In the genomic region with DNA sequence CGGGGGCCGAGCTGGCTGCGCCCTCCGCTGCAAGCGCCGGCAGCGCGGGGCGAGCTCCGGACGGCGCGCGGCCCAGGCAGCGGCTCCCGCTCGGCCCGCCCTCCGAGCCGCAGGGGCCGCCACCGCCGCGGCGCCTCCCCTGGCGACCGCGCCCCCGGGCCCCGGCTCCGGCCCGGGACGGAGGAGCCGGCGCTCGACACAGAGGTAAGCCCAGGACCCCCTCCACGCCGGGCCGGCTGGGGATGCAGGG, we compare ENCODE assay signal across 8 cellular contexts. TPM values are rescaled to one million over a fixed set of nuclear protein-coding genes. Genes with fewer than 3 reads are reported as not detected.
DNase-seq lines count a peak whose midpoint lies in the region; ATAC-seq and TF ChIP-seq lines count a peak whose summit lies in the region.

No MANE protein-coding gene starts in this region.

- H3K23ac ChIP-seq in mesenchymal stem cell (ENCODE audit: low read length in 2 of 2) = peak overlapping the region in 1 of 2 experiments; percentile 94

- 0% methylated on average over 13 of the region's 39 CpGs for WGBS in mesenchymal stem cell

- in situ Hi-C loops in astrocyte of the cerebellum (cut with HindIII; ENCODE audit: low sequenced_read_pairs) = no loop called here

- no peak overlapping the region for H2BK12ac ChIP-seq in mesenchymal stem cell (ENCODE audit: low read length in 2 of 2)

- peak overlapping the region; percentile 87 for H3K4me2 ChIP-seq in mesenchymal stem cell (ENCODE audit: low read length, poor library complexity, severe bottlenecking)

- H3K27ac ChIP-seq in left ventricle myocardium inferior (replicated peaks) (peak overlapping the region; percentile 96), mesenchymal stem cell (ENCODE audit: low read length, poor library complexity, severe bottlenecking) (no peak overlapping the region)

- H2AFZ ChIP-seq in mesenchymal stem cell (ENCODE audit: low read depth, low read length) = no peak overlapping the region

- peak overlapping the region; percentile 93 for H3K9ac ChIP-seq in mesenchymal stem cell (ENCODE audit: low read length)

- H3K18ac ChIP-seq in mesenchymal stem cell (ENCODE audit: low read depth in 1 of 2, low read length in 2 of 2) = peak overlapping the region; percentile 97 to 98

- peak overlapping the region; percentile 93 for H4K91ac ChIP-seq in mesenchymal stem cell (ENCODE audit: low read length)

- H3K9me3 ChIP-seq in left ventricle myocardium inferior (replicated peaks) = no peaks in the 10 kb centered on the region
- H3K9me3 ChIP-seq in mesenchymal stem cell (ENCODE audit: control insufficient read depth, low read length) = no peaks in the 10 kb centered on the region

- H4K8ac ChIP-seq in mesenchymal stem cell (ENCODE audit: low read length) = no peak overlapping the region

- no peak for TF ChIP-seq CTCF in left ventricle myocardium inferior (IDR thresholded peaks at IDR 0.05; ENCODE audit: borderline replicate concordance)
- no peak for TF ChIP-seq CTCF in astrocyte of the cerebellum (IDR thresholded peaks at IDR 0.05; ENCODE audit: low read depth, low read length, missing control alignments)

- H3K36me3 ChIP-seq in left ventricle myocardium inferior (no peaks in the 10 kb centered on the region), mesenchymal stem cell (ENCODE audit: control insufficient read depth in 1 of 2, insufficient read depth in 2 of 2, low read depth in 1 of 2, low read length in 2 of 2) (no peaks in the 10 kb centered on the region)

- peak overlapping the region; percentile 87 for H2BK120ac ChIP-seq in mesenchymal stem cell (ENCODE audit: low read depth, low read length)

- H2AK5ac ChIP-seq in mesenchymal stem cell (ENCODE audit: low read length, severe bottlenecking) = no peak overlapping the region

- H2BK15ac ChIP-seq in mesenchymal stem cell (ENCODE audit: low read depth, poor library complexity, severe bottlenecking) = peak overlapping the region; percentile 85

- H3K27me3 ChIP-seq in left ventricle myocardium inferior (ENCODE audit: low read depth) (no peaks in the 10 kb centered on the region), mesenchymal stem cell (ENCODE audit: control insufficient read depth in 1 of 2, insufficient read depth in 1 of 2, low read length in 2 of 2) (no peaks in the 10 kb centered on the region)

- H3K4me1 ChIP-seq in left ventricle myocardium inferior (peaks cover 53% of the 10 kb centered on the region), mesenchymal stem cell (ENCODE audit: control insufficient read depth, insufficient read depth, low read depth, low read length) (peaks cover 3% of the 10 kb centered on the region)

- intact Hi-C loops in left ventricle myocardium inferior (cut with micrococcal nuclease) = no loop called here
- intact Hi-C loops in cardiac septum (cut with DNase I) = loop anchor here (2.0 to 5.0 kb wide), 5 partner anchors 79 to 394 kb away; partner anchors contain the start of gene C2orf69

- peak overlapping the region; percentile 97 for H3K4ac ChIP-seq in mesenchymal stem cell (ENCODE audit: low read depth in 1 of 2, low read length in 2 of 2)

- H2BK5ac ChIP-seq in mesenchymal stem cell (ENCODE audit: low read depth, low read length, poor library complexity, severe bottlenecking) = peak overlapping the region; percentile 94

- ATAC-seq in HG03039 (IDR thresholded peaks at IDR 0.05; ENCODE audit: unreplicated experiment) = peak; percentile 45

- H3K14ac ChIP-seq in mesenchymal stem cell (ENCODE audit: low read length in 2 of 2) = peak overlapping the region in 1 of 2 experiments; percentile 73

- DNase-seq in left ventricle myocardium inferior (no peak), cardiac septum (ENCODE audit: low spot score) (no peak), astrocyte of the cerebellum (ENCODE audit: low read depth) (no peak), mesenchymal stem cell (no peak), NCI-H1092 treated with DMSO at 0.1 percent for 48 hours (lab: John Stamatoyannopoulos, UW) (no peak), NCI-H748 treated with DMSO at 0.1 percent for 48 hours (lab: John Stamatoyannopoulos, UW) (no peak)
- DNase-seq in activated CD4-positive, alpha-beta T cell treated with anti-CD3 and anti-CD28 coated beads, Interleukin-2, amount 50 U/mL, for 1 hour = no peak

- peaks cover 1% of the 10 kb centered on the region for H3K79me1 ChIP-seq in mesenchymal stem cell (replicated peaks; ENCODE audit: low read length, poor library complexity, severe bottlenecking)

- peak overlapping the region; percentile 93 for H3K4me3 ChIP-seq in left ventricle myocardium inferior
- H3K4me3 ChIP-seq in astrocyte of the cerebellum (ENCODE audit: low read depth, low read length) = peak overlapping the region; percentile 72
- peak overlapping the region; percentile 93 to 97 for H3K4me3 ChIP-seq in mesenchymal stem cell (ENCODE audit: insufficient read depth in 1 of 2, low read depth in 1 of 2, low read length in 2 of 2)

RNA-seq across cellular contexts. Expression of gene SPATS2L, which starts 0.2 kb away (rescaled TPM):
- 54.9 TPM for total RNA-seq in left ventricle myocardium inferior
- 144 TPM for total RNA-seq in cardiac septum
- 377 TPM for polyA plus RNA-seq in mesenchymal stem cell (2013, experiment 1 of 2)
- 383 TPM for polyA plus RNA-seq in mesenchymal stem cell (2013, experiment 2 of 2)
